ENCODE assay signal across 13 cellular contexts in genomic region chr4:36281384-36282106, GRCh38. TPM values are rescaled to one million over a fixed set of nuclear protein-coding genes. Genes with fewer than 3 reads are reported as not detected.
DNase-seq lines count a peak whose midpoint lies in the region; ATAC-seq and TF ChIP-seq lines count a peak whose summit lies in the region.
"Had no signal": no experiment of that assay in that cellular context is flagged by ENCODE, and none has a peak within 500 bp of the region (broad histone marks: within the 10 kb centered on the region; RNA-seq: fewer than 3 reads in every experiment).

DTHD1 (plus strand) TSS chr4:36281616; CDS start chr4:36281759, 143 bp downstream.

- peaks cover 39% of the 10 kb centered on the region for H3K4me1 ChIP-seq in foreskin keratinocyte

- H3K9me3 Mint-ChIP-seq in T-helper 2 cell treated with Interferon-gamma antibody and Interleukin-4, amounts not matched to agents 5 μg/mL and 100 μg/mL, for 36 hours: peaks cover 20% of the 10 kb centered on the region

- ATAC-seq in foreskin keratinocyte: peak; percentile 85
- no peak for ATAC-seq in HG02610 (IDR thresholded peaks at IDR 0.05; ENCODE audit: unreplicated experiment)
- no peak for ATAC-seq in sciatic nerve
- ATAC-seq: Right ventricle myocardium inferior had no signal

- no peaks in the 10 kb centered on the region for H3K27me3 Mint-ChIP-seq in T-helper 2 cell treated with Interferon-gamma antibody and Interleukin-4, amounts not matched to agents 5 μg/mL and 100 μg/mL, for 36 hours (ENCODE audit: low read depth)

- H3K4me1 Mint-ChIP-seq in T-helper 2 cell treated with Interferon-gamma antibody and Interleukin-4, amounts not matched to agents 5 μg/mL and 100 μg/mL, for 36 hours (ENCODE audit: low read depth): peaks cover 64% of the 10 kb centered on the region

- no peaks in the 10 kb centered on the region for H3K27me3 ChIP-seq in foreskin keratinocyte

- TF ChIP-seq CTCF in foreskin keratinocyte (conservative IDR thresholded peaks at IDR 0.05): no peak

- DNase-seq in activated naive CD4-positive, alpha-beta T cell treated with Interleukin-2 at 50 U/mL for 16 hours: peak; percentile 43
- no peak for DNase-seq in activated naive CD4-positive, alpha-beta T cell (lab: John Stamatoyannopoulos, UW)
- DNase-seq in T-helper 2 cell treated with Interferon-gamma antibody and Interleukin-4, amounts not matched to agents 5 μg/mL and 100 μg/mL, for 36 hours (ENCODE audit: low spot score): peak; percentile 58
- DNase-seq in foreskin keratinocyte (peak; percentile 65 to 74), substantia nigra (lab: John Stamatoyannopoulos, UW) (no peak), germinal center (ENCODE audit: low spot score) (no peak), sciatic nerve (ENCODE audit: low spot score) (no peak)
- DNase-seq: NCI-H1048, NCI-H510A treated with DMSO at 0.1 percent for 48 hours had no signal

- H3K27ac ChIP-seq in foreskin keratinocyte (peak within 1 kb of the TSS; percentile 85), substantia nigra (ENCODE audit: low read depth, low read length, poor library complexity, severe bottlenecking) (peak within 1 kb of the TSS; percentile 83)

- intact Hi-C loops in sciatic nerve (cut with DNase I): no loop called here

- H3K27ac Mint-ChIP-seq in T-helper 2 cell treated with Interferon-gamma antibody and Interleukin-4, amounts not matched to agents 5 μg/mL and 100 μg/mL, for 36 hours: no peak within 1 kb of the TSS

- no peak within 1 kb of the TSS for H3K4me3 Mint-ChIP-seq in T-helper 2 cell treated with Interferon-gamma antibody and Interleukin-4, amounts not matched to agents 5 μg/mL and 100 μg/mL, for 36 hours

- H3K36me3 Mint-ChIP-seq in T-helper 2 cell treated with Interferon-gamma antibody and Interleukin-4, amounts not matched to agents 5 μg/mL and 100 μg/mL, for 36 hours (ENCODE audit: low read depth): peaks cover 19% of the 10 kb centered on the region

RNA-seq across cellular contexts. Expression of gene DTHD1, which starts in this region (rescaled TPM):
- total RNA-seq in foreskin keratinocyte (not detected in 2 replicates), sciatic nerve (0.62 TPM)
- not detected in 2 replicates for polyA plus RNA-seq in foreskin keratinocyte
- total RNA-seq: endothelial cell of umbilical vein, myocyte, Right ventricle myocardium inferior had no signal
- polyA plus RNA-seq: endothelial cell of umbilical vein had no signal

Comparison
In these comparisons a context has a peak if more than half of its experiments do, and no peak if none do; other contexts are left out.
1. DNase-seq: peak in activated naive CD4-positive, alpha-beta T cell treated with Interleukin-2 at 50 U/mL for 16 hours (single experiment) and T-helper 2 cell treated with Interferon-gamma antibody and Interleukin-4, amounts not matched to agents 5 μg/mL and 100 μg/mL, for 36 hours (single experiment); none in activated naive CD4-positive, alpha-beta T cell (0 of 4), substantia nigra (0 of 49), germinal center (single experiment) and sciatic nerve (single experiment).
2. Peak in DNase-seq, ATAC-seq and H3K27ac ChIP-seq in foreskin keratinocyte; RNA of the gene not detected or under 1 TPM.